ENCODE assay signal across 17 cellular contexts in the genomic region with DNA sequence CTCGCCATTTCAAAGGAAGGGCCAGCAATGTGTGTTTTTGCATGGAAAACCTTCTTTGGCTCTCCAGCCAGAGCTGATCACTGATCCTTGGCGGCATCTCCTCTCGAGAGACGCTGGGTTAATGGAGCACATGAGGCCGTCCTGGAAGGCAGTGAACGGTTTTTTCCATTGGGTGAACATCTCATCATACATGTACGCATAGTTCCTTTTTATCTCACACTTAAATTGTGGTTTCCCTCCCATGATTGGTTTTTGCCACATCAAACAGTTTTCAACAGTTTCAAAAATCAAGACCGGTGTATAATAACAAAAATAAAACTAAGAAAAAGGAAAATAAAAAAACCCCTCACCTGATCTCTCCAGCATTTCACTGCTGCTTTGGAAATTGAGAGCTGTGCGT.
DNase-seq lines count a peak whose midpoint lies in the region; ATAC-seq and TF ChIP-seq lines count a peak whose summit lies in the region.
"Had no signal": no experiment of that assay in that cellular context is flagged by ENCODE, and none has a peak within 500 bp of the region (broad histone marks: within the 10 kb centered on the region; RNA-seq: fewer than 3 reads in every experiment).

No MANE protein-coding gene starts in this region.

- DNase-seq in stimulated activated CD4-positive, alpha-beta T cell treated with anti-CD3 and anti-CD28 coated beads, Interleukin-12 subunit alpha, Interleukin-12 subunit beta, amount 100 ng/mL, for 4 hours: peak; percentile 14
- DNase-seq in stimulated activated CD4-positive, alpha-beta T cell treated with anti-CD3 and anti-CD28 coated beads, Interleukin-2, amount 100 ng/mL, for 48 hours: no peak
- peak in 5 of 9 donors; percentile 2 to 40 (median 17) for DNase-seq in naive thymus-derived CD4-positive, alpha-beta T cell
- no peak for DNase-seq in aorta
- DNase-seq in mesothelial cell of epicardium (ENCODE audit: low spot score in 2 of 2, unreplicated experiment in 2 of 2): no peak
- no peak for DNase-seq in NCI-H524 (lab: John Stamatoyannopoulos, UW)
- DNase-seq in mucosa of gallbladder (ENCODE audit: low spot score): no peak
- DNase-seq: activated gamma-delta T cell, colonic mucosa, mesenchymal stem cell, NCI-H1694, NCI-H345, SIG-M5, trophoblast cell had no signal

- no peaks in the 10 kb centered on the region for H3K9me3 Mint-ChIP-seq in activated T-helper 17 cell treated with anti-CD3 and anti-CD28 coated beads, Interleukin-2, amount 50 U/mL, for 72 hours
- H3K9me3 Mint-ChIP-seq in naive thymus-derived CD4-positive, alpha-beta T cell: peaks cover 0 to 5% (median 0%) of the 10 kb centered on the region in 11 donors
- H3K9me3 Mint-ChIP-seq in mesothelial cell of epicardium: no peaks in the 10 kb centered on the region
- H3K9me3 Mint-ChIP-seq: activated CD4-positive, alpha-beta T cell treated with anti-CD3 and anti-CD28 coated beads, Interleukin-2, amount 10 ng/mL, durations not matched to agents 24 days and 14 days; T-helper 2 cell treated with Interferon-gamma antibody and Interleukin-4, amounts not matched to agents 5 μg/mL and 100 μg/mL, for 36 hours had no signal

- H3K36me3 Mint-ChIP-seq in activated T-helper 17 cell treated with anti-CD3 and anti-CD28 coated beads, Interleukin-2, amount 50 U/mL, for 72 hours (ENCODE audit: low read depth): no peaks in the 10 kb centered on the region
- peaks cover 0 to 3% (median 0%) of the 10 kb centered on the region in 5 donors for H3K36me3 Mint-ChIP-seq in naive thymus-derived CD4-positive, alpha-beta T cell
- H3K36me3 Mint-ChIP-seq in mesothelial cell of epicardium: no peaks in the 10 kb centered on the region

- H3K27ac Mint-ChIP-seq in activated T-helper 17 cell treated with anti-CD3 and anti-CD28 coated beads, Interleukin-2, amount 50 U/mL, for 72 hours: no peak overlapping the region
- H3K27ac Mint-ChIP-seq in naive thymus-derived CD4-positive, alpha-beta T cell: no peak overlapping the region
- no peak overlapping the region for H3K27ac Mint-ChIP-seq in mesothelial cell of epicardium
- H3K27ac Mint-ChIP-seq: activated CD4-positive, alpha-beta T cell treated with anti-CD3 and anti-CD28 coated beads, Interleukin-2, amount 10 ng/mL, durations not matched to agents 24 days and 14 days; T-helper 2 cell treated with Interferon-gamma antibody and Interleukin-4, amounts not matched to agents 5 μg/mL and 100 μg/mL, for 36 hours had no signal

- H3K27ac ChIP-seq in naive thymus-derived CD4-positive, alpha-beta T cell (ENCODE audit: low read depth, low read length): no peak overlapping the region
- no peak overlapping the region for H3K27ac ChIP-seq in aorta (ENCODE audit: low read depth in 1 of 2, low read length in 2 of 2)
- H3K27ac ChIP-seq: colonic mucosa had no signal

- ATAC-seq in activated T-helper 17 cell treated with anti-CD3 and anti-CD28 coated beads, Interleukin-2, amount 50 U/mL, for 72 hours (replicated peaks): peak; percentile 73
- ATAC-seq in naive thymus-derived CD4-positive, alpha-beta T cell: peak; percentile 41
- ATAC-seq in aorta (ENCODE audit: low FRiP score): peak; percentile 63

- peaks cover 35% of the 10 kb centered on the region for H3K27me3 Mint-ChIP-seq in activated T-helper 17 cell treated with anti-CD3 and anti-CD28 coated beads, Interleukin-2, amount 50 U/mL, for 72 hours
- peaks cover 31 to 53% (median 35%) of the 10 kb centered on the region in 5 donors for H3K27me3 Mint-ChIP-seq in naive thymus-derived CD4-positive, alpha-beta T cell
- H3K27me3 Mint-ChIP-seq in mesothelial cell of epicardium (ENCODE audit: low read depth): peaks cover 8% of the 10 kb centered on the region

- no peak for TF ChIP-seq CTCF in mesothelial cell of epicardium (IDR thresholded peaks at IDR 0.05; ENCODE audit: unreplicated experiment)

- POLR2A ChIA-PET in naive thymus-derived CD4-positive, alpha-beta T cell (lab: Charles Lee): no interaction called here

- H3K4me1 ChIP-seq in naive thymus-derived CD4-positive, alpha-beta T cell (ENCODE audit: control insufficient read depth in 2 of 2, insufficient read depth in 2 of 2, low read length in 2 of 2): no peaks in the 10 kb centered on the region
- no peaks in the 10 kb centered on the region for H3K4me1 ChIP-seq in aorta (ENCODE audit: control insufficient read depth in 1 of 2, insufficient read depth in 2 of 2, low read length in 2 of 2)
- H3K4me1 ChIP-seq: colonic mucosa had no signal

- H3K4me3 ChIP-seq in naive thymus-derived CD4-positive, alpha-beta T cell (ENCODE audit: low read length): no peak overlapping the region
- no peak overlapping the region for H3K4me3 ChIP-seq in aorta (ENCODE audit: low read length in 2 of 2)
- H3K4me3 ChIP-seq: colonic mucosa had no signal

- H3K4me3 Mint-ChIP-seq in activated T-helper 17 cell treated with anti-CD3 and anti-CD28 coated beads, Interleukin-2, amount 50 U/mL, for 72 hours: no peak overlapping the region
- peak overlapping the region in 1 of 10 donors; percentile 16 for H3K4me3 Mint-ChIP-seq in naive thymus-derived CD4-positive, alpha-beta T cell
- no peak overlapping the region for H3K4me3 Mint-ChIP-seq in mesothelial cell of epicardium
- H3K4me3 Mint-ChIP-seq: activated CD4-positive, alpha-beta T cell treated with anti-CD3 and anti-CD28 coated beads, Interleukin-2, amount 10 ng/mL, durations not matched to agents 24 days and 14 days; T-helper 2 cell treated with Interferon-gamma antibody and Interleukin-4, amounts not matched to agents 5 μg/mL and 100 μg/mL, for 36 hours had no signal

- H3K4me1 Mint-ChIP-seq in activated T-helper 17 cell treated with anti-CD3 and anti-CD28 coated beads, Interleukin-2, amount 50 U/mL, for 72 hours: peaks cover 7% of the 10 kb centered on the region
- H3K4me1 Mint-ChIP-seq in naive thymus-derived CD4-positive, alpha-beta T cell: peaks cover 6 to 32% (median 26%) of the 10 kb centered on the region in 7 donors
- H3K4me1 Mint-ChIP-seq in mesothelial cell of epicardium: peaks cover 14% of the 10 kb centered on the region

- intact Hi-C loops in naive thymus-derived CD4-positive, alpha-beta T cell (cut with micrococcal nuclease): no loop called here
- intact Hi-C loops in aorta (cut with DNase I): no loop called here

- 91 to 95% methylated on average over 9 of the region's 9 CpGs for WGBS in aorta, 2 donors

- no peaks in the 10 kb centered on the region for H3K9me3 ChIP-seq in naive thymus-derived CD4-positive, alpha-beta T cell (ENCODE audit: control insufficient read depth in 2 of 3, low read length in 3 of 3)
- H3K9me3 ChIP-seq in aorta (ENCODE audit: control insufficient read depth, low read length): no peaks in the 10 kb centered on the region
- H3K9me3 ChIP-seq: colonic mucosa had no signal

- H3K36me3 ChIP-seq in naive thymus-derived CD4-positive, alpha-beta T cell (ENCODE audit: control insufficient read depth in 2 of 3, insufficient read depth in 3 of 3, low read length in 3 of 3): no peaks in the 10 kb centered on the region
- H3K36me3 ChIP-seq in aorta (ENCODE audit: control insufficient read depth in 1 of 2, insufficient read depth in 2 of 2, low read length in 1 of 2): no peaks in the 10 kb centered on the region
- H3K36me3 ChIP-seq: colonic mucosa had no signal

- H3K27me3 ChIP-seq in naive thymus-derived CD4-positive, alpha-beta T cell (ENCODE audit: control insufficient read depth in 2 of 2, insufficient read depth in 2 of 2, low read length in 2 of 2): no peaks in the 10 kb centered on the region
- H3K27me3 ChIP-seq in aorta (ENCODE audit: control insufficient read depth in 1 of 2, insufficient read depth in 2 of 2, low read length in 1 of 2): no peaks in the 10 kb centered on the region
- H3K27me3 ChIP-seq: colonic mucosa had no signal

- CTCF ChIA-PET in naive thymus-derived CD4-positive, alpha-beta T cell (lab: Charles Lee): no interaction called here

Comparison
In these comparisons a context has a peak if more than half of its experiments do, and no peak if none do; other contexts are left out.
1. DNase-seq: peak in stimulated activated CD4-positive, alpha-beta T cell treated with anti-CD3 and anti-CD28 coated beads, Interleukin-12 subunit alpha, Interleukin-12 subunit beta, amount 100 ng/mL, for 4 hours (single experiment) and naive thymus-derived CD4-positive, alpha-beta T cell (5 of 9); none in stimulated activated CD4-positive, alpha-beta T cell treated with anti-CD3 and anti-CD28 coated beads, Interleukin-2, amount 100 ng/mL, for 48 hours (0 of 2), aorta (0 of 2), mesothelial cell of epicardium (0 of 2), NCI-H524 (0 of 2) and mucosa of gallbladder (single experiment).
2. Peak in every context shown above with its lines, with median percentiles within 50 percentile points of each other: ATAC-seq.